8 cellular contexts compared by ENCODE assay signal in the genomic region with DNA sequence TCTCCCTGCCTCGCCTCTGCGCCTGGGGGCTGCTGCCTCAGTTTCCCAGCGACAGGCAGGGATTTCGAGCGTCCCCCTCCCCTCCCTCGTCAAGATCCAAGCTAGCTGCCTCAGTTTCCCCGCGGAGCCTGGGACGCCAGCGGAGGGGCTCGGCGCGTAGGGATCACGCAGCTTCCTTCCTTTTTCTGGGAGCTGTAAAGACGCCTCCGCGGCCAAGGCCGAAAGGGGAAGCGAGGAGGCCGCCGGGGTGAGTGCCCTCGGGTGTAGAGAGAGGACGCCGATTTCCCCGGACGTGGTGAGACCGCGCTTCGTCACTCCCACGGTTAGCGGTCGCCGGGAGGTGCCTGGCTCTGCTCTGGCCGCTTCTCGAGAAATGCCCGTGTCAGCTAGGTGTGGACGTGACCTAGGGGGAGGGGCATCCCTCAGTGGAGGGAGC.
DNase-seq lines count a peak whose midpoint lies in the region; ATAC-seq and TF ChIP-seq lines count a peak whose summit lies in the region.

No MANE protein-coding gene starts in this region.

- CTCF ChIA-PET in HEK293T (lab: Yijun Ruan, JAX), result interaction anchor here (0.6 to 3.5 kb wide), 4 partner anchors 9 to 120 kb away, joined by 3 to 45 read pairs (median 8); no protein-coding TSS in a partner anchor

- in situ Hi-C loops in astrocyte of the cerebellum (cut with HindIII; ENCODE audit: low sequenced_read_pairs), result no loop called here

- peak overlapping the region; percentile 39 for H3K4me3 ChIP-seq in astrocyte of the cerebellum (ENCODE audit: low read depth, low read length)

- TF ChIP-seq CTCF in astrocyte of the cerebellum (IDR thresholded peaks at IDR 0.05; ENCODE audit: low read depth, low read length, missing control alignments), result no peak

- POLR2A ChIA-PET in HEK293T (lab: Yijun Ruan, JAX), result interaction anchor here (0.7 to 3.5 kb wide), 3 partner anchors 19 to 119 kb away, joined by 6 to 23 read pairs (median 10); a partner anchor contains a TSS

- ATAC-seq in HG02938 (IDR thresholded peaks at IDR 0.05; ENCODE audit: unreplicated experiment), result peak; percentile 45
- ATAC-seq in HG03135 (IDR thresholded peaks at IDR 0.05; ENCODE audit: unreplicated experiment), result no peak

- DNase-seq in GM03348 (ENCODE audit: low spot score), result peak; percentile 41
- DNase-seq in SW480 (ENCODE audit: low spot score), result peak; percentile 38
- DNase-seq in astrocyte of the cerebellum (ENCODE audit: low read depth), result no peak
- DNase-seq in iris pigment epithelial cell (ENCODE audit: low read depth), result peak; percentile 54
- peak; percentile 66 to 80 for DNase-seq in stimulated activated CD4-positive, alpha-beta T cell treated with anti-CD3 and anti-CD28 coated beads, Interleukin-2, amount 100 ng/mL, for 24 hours
- no peak for DNase-seq in HEK293T (ENCODE audit: extremely low spot score)

TF ChIP-seq in HEK293T, 16 proteins besides CTCF, POLR2A, EP300 and RAD21:
- TF ChIP-seq CTBP1 (IDR thresholded peaks at IDR 0.05; ENCODE audit: borderline replicate concordance) (no peak), ZNF384 (IDR thresholded peaks at IDR 0.05) (no peak), FOXA1 (IDR thresholded peaks at IDR 0.05) (no peak), LEF1 (IDR thresholded peaks at IDR 0.05; ENCODE audit: borderline replicate concordance) (no peak), FOXK2 (IDR thresholded peaks at IDR 0.05) (no peak), SUZ12 (IDR thresholded peaks at IDR 0.05) (no peak), TARDBP (IDR thresholded peaks at IDR 0.05) (no peak), NFRKB (IDR thresholded peaks at IDR 0.05) (no peak), ARNT (IDR thresholded peaks at IDR 0.05) (no peak), BHLHE40 (IDR thresholded peaks at IDR 0.05; ENCODE audit: borderline replicate concordance) (no peak), ELF4 (IDR thresholded peaks at IDR 0.05) (no peak), L3MBTL2 (conservative IDR thresholded peaks at IDR 0.05) (no peak)

Comparison
In these comparisons a context has a peak if more than half of its experiments do, and no peak if none do; other contexts are left out.
1. DNase-seq: peak in GM03348 (single experiment), SW480 (single experiment), iris pigment epithelial cell (single experiment) and stimulated activated CD4-positive, alpha-beta T cell treated with anti-CD3 and anti-CD28 coated beads, Interleukin-2, amount 100 ng/mL, for 24 hours (2 of 2); none in astrocyte of the cerebellum (single experiment) and HEK293T (single experiment).